Comparison of ENCODE assay signal across 24 cellular contexts in genomic region chr18:13245481-13246000, GRCh38. TPM values are rescaled to one million over a fixed set of nuclear protein-coding genes. Genes with fewer than 3 reads are reported as not detected.
DNase-seq lines count a peak whose midpoint lies in the region; ATAC-seq and TF ChIP-seq lines count a peak whose summit lies in the region.
"Had no signal": no experiment of that assay in that cellular context is flagged by ENCODE, and none has a peak within 500 bp of the region (broad histone marks: within the 10 kb centered on the region; RNA-seq: fewer than 3 reads in every experiment).

No MANE protein-coding gene starts in this region.

- TF ChIP-seq CTCF in GM13976 (IDR thresholded peaks at IDR 0.05; ENCODE audit: borderline replicate concordance, control extremely low read depth, extremely low read depth, insufficient read depth, missing control alignments) (no peak), adrenal gland (IDR thresholded peaks at IDR 0.05) (no peak)

- H3K27me3 ChIP-seq in adrenal gland, result no peaks in the 10 kb centered on the region
- H3K27me3 ChIP-seq: brain microvascular endothelial cell, neutrophil, right atrium auricular region, tibial nerve had no signal

- in situ Hi-C loops in GM13976 (cut with MboI; ENCODE audit: low sequenced_read_pairs, unreplicated experiment), result no loop called here

- H3K27ac ChIP-seq in adrenal gland, result no peak overlapping the region
- H3K27ac ChIP-seq: brain microvascular endothelial cell, epithelial cell of prostate, neutrophil, right atrium auricular region, tibial nerve had no signal

- 86 to 93% (median 89%) methylated on average over 6 of the region's 6 CpGs for WGBS in adrenal gland, 4 donors

- no peaks in the 10 kb centered on the region for H3K9me3 ChIP-seq in adrenal gland (replicated peaks in 1 of 3)
- H3K9me3 ChIP-seq: neutrophil, right atrium auricular region, tibial nerve had no signal

- ATAC-seq in Right ventricle myocardium superior (ENCODE audit: poor library complexity) (no peak), left colon (peak; percentile 62)

- POLR2A ChIA-PET in HEK293T (lab: Yijun Ruan, JAX), result no interaction called here

- CTCF ChIA-PET in HEK293T (lab: Yijun Ruan, JAX), result interaction anchor here (0.6 kb wide), 1 partner anchor 552 kb away, joined by 3 read pairs; no protein-coding TSS in a partner anchor

- no peak overlapping the region for H3K4me3 ChIP-seq in adrenal gland
- H3K4me3 ChIP-seq: right atrium auricular region, tibial nerve had no signal

- DNase-seq in DMS153 (lab: John Stamatoyannopoulos, UW) (peak; percentile 7), DMS153 treated with DMSO at 0.1 percent for 48 hours (lab: John Stamatoyannopoulos, UW; ENCODE audit: unreplicated experiment) (no peak), cardiac septum (ENCODE audit: low spot score) (peak; percentile 19), Right ventricle myocardium superior (no peak), left colon (peak in 1 of 2 donors; percentile 25), HEK293T (ENCODE audit: extremely low spot score) (no peak), GM13976 (ENCODE audit: low spot score) (no peak), adrenal gland (no peak)
- DNase-seq: 8988T; activated B cell treated with CpG ODN at 0.5 μM for 24 hours; brain microvascular endothelial cell; foreskin melanocyte; H9; midbrain; NCI-H2081; SIG-M5; stimulated activated naive CD4-positive, alpha-beta T cell had no signal

- H3K4me1 ChIP-seq in adrenal gland (replicated peaks in 1 of 2), result peaks cover 0 to 3% of the 10 kb centered on the region in 2 donors
- H3K4me1 ChIP-seq: tibial nerve had no signal

- H3K36me3 ChIP-seq in adrenal gland (replicated peaks in 1 of 2), result no peaks in the 10 kb centered on the region
- H3K36me3 ChIP-seq: brain microvascular endothelial cell, neutrophil, right atrium auricular region, tibial nerve had no signal

- TF ChIP-seq POLR2A in adrenal gland (IDR thresholded peaks at IDR 0.05), result no peak

- intact Hi-C loops in cardiac septum (cut with DNase I), result no loop called here
- intact Hi-C loops in Right ventricle myocardium superior (cut with DNase I), result no loop called here
- intact Hi-C loops in left colon (cut with DNase I, micrococcal nuclease), result no loop called here
- intact Hi-C loops in adrenal gland (cut with DNase I), result no loop called here

TF ChIP-seq in HEK293T, 16 proteins besides CTCF, POLR2A, EP300 and RAD21:
- TF ChIP-seq PKNOX1 (IDR thresholded peaks at IDR 0.05) (no peak), SP1 (IDR thresholded peaks at IDR 0.05) (no peak), TARDBP (IDR thresholded peaks at IDR 0.05) (no peak), FOXK2 (IDR thresholded peaks at IDR 0.05) (no peak), FOXA1 (IDR thresholded peaks at IDR 0.05) (no peak), FOXM1 (IDR thresholded peaks at IDR 0.05; ENCODE audit: borderline replicate concordance) (no peak), CTBP1 (IDR thresholded peaks at IDR 0.05; ENCODE audit: borderline replicate concordance) (no peak), NFRKB (IDR thresholded peaks at IDR 0.05) (no peak), ZNF384 (IDR thresholded peaks at IDR 0.05) (no peak), HDGF (IDR thresholded peaks at IDR 0.05; ENCODE audit: borderline replicate concordance) (no peak), SUZ12 (IDR thresholded peaks at IDR 0.05) (no peak), BHLHE40 (IDR thresholded peaks at IDR 0.05; ENCODE audit: borderline replicate concordance) (no peak), ARNT (IDR thresholded peaks at IDR 0.05) (no peak), L3MBTL2 (conservative IDR thresholded peaks at IDR 0.05) (no peak), LEF1 (IDR thresholded peaks at IDR 0.05; ENCODE audit: borderline replicate concordance) (no peak), ELF4 (IDR thresholded peaks at IDR 0.05) (no peak)

RNA-seq across cellular contexts. Expression of gene LDLRAD4, which starts 27.0 kb away (rescaled TPM):
- total RNA-seq in cardiac septum, result 23.3 TPM
- total RNA-seq in Right ventricle myocardium superior, result 29.3 TPM
- 10 to 100 TPM; 33.6 to 49.0 TPM for total RNA-seq in left colon
- total RNA-seq in adrenal gland, result 10 to 100 TPM; 26.1 to 64.5 (median 47.7) TPM
- polyA plus RNA-seq in adrenal gland, result 10 to 100 TPM in 1 of 3 donors, 1 to 10 TPM in 2; 3.9 to 16.6 (median 8.9) TPM
- total RNA-seq: HT1080, LHCN-M2 had no signal
- polyA plus RNA-seq: BJ had no signal

Comparison
In these comparisons a context has a peak if more than half of its experiments do, and no peak if none do; other contexts are left out.
1. DNase-seq: peak in DMS153 (single experiment) and cardiac septum (single experiment); none in DMS153 treated with DMSO at 0.1 percent for 48 hours (single experiment), Right ventricle myocardium superior (single experiment), HEK293T (single experiment), GM13976 (single experiment) and adrenal gland (0 of 7).